Comparison of ENCODE assay signal across 18 cellular contexts in genomic region chr1:92901699-92902405, GRCh38. TPM values are rescaled to one million over a fixed set of nuclear protein-coding genes. Genes with fewer than 3 reads are reported as not detected.
DNase-seq lines count a peak whose midpoint lies in the region; ATAC-seq, FAIRE-seq and TF ChIP-seq lines count a peak whose summit lies in the region.
"Had no signal": no experiment of that assay in that cellular context is flagged by ENCODE, and none has a peak within 500 bp of the region (broad histone marks: within the 10 kb centered on the region; RNA-seq: fewer than 3 reads in every experiment).

No MANE protein-coding gene starts in this region.

- H3K4me1 ChIP-seq in left lung, result no peaks in the 10 kb centered on the region

- H3K36me3 ChIP-seq in left lung, result no peaks in the 10 kb centered on the region
- H3K36me3 ChIP-seq: cardiac muscle cell had no signal

- peak; percentile 81 for ATAC-seq in left lung
- ATAC-seq: activated CD4-positive, CD25-positive, alpha-beta regulatory T cell treated with anti-CD3 and anti-CD28 coated beads, Interleukin-2, amount 50 U/mL, for 24 hours; left lobe of liver; right cardiac atrium had no signal

- TF ChIP-seq CTCF in left lung (IDR thresholded peaks at IDR 0.05) (no peak), mesothelial cell of epicardium (IDR thresholded peaks at IDR 0.05; ENCODE audit: unreplicated experiment) (no peak)

- DNase-seq in DMS153 (lab: John Stamatoyannopoulos, UW) (peak; percentile 63), EL (peak; percentile 15), NCI-H510A (lab: John Stamatoyannopoulos, UW) (peak; percentile 97), left lung (no peak), HTR-8/SVneo (ENCODE audit: insufficient read length, low spot score) (no peak), mesothelial cell of epicardium (ENCODE audit: low spot score in 2 of 2, unreplicated experiment in 2 of 2) (no peak), GM03348 (ENCODE audit: low spot score) (no peak)
- DNase-seq: AML-193, dorsolateral prefrontal cortex, KG1, NCI-H1048, occipital lobe, right cardiac atrium, T-helper 9 cell had no signal

- intact Hi-C loops in left lung (cut with DNase I), result no loop called here

- H3K4me3 Mint-ChIP-seq in mesothelial cell of epicardium, result no peak overlapping the region

- H3K27me3 Mint-ChIP-seq in mesothelial cell of epicardium (ENCODE audit: low read depth), result no peaks in the 10 kb centered on the region

- peaks cover 0 to 8% of the 10 kb centered on the region in 2 donors for H3K9me3 ChIP-seq in left lung

- H3K36me3 Mint-ChIP-seq in mesothelial cell of epicardium, result peaks cover 19% of the 10 kb centered on the region

- no peak overlapping the region for H3K27ac Mint-ChIP-seq in mesothelial cell of epicardium

- no peak overlapping the region for H3K4me3 ChIP-seq in left lung
- H3K4me3 ChIP-seq: cardiac muscle cell, dorsolateral prefrontal cortex had no signal

- no peaks in the 10 kb centered on the region for H3K27me3 ChIP-seq in left lung
- H3K27me3 ChIP-seq: cardiac muscle cell, dorsolateral prefrontal cortex had no signal

- H3K27ac ChIP-seq in left lung, result no peak overlapping the region
- H3K27ac ChIP-seq: cardiac muscle cell had no signal

- peaks cover 37% of the 10 kb centered on the region for H3K9me3 Mint-ChIP-seq in mesothelial cell of epicardium

- no peak for FAIRE-seq in HTR-8/SVneo (lab: Jason Lieb, UNC)
- FAIRE-seq: GM12892 had no signal

- H3K4me1 Mint-ChIP-seq in mesothelial cell of epicardium, result no peaks in the 10 kb centered on the region

RNA-seq across cellular contexts. Expression of gene DIPK1A, which starts 59.4 kb away (rescaled TPM):
- total RNA-seq in left lung, result 10 to 100 TPM in 1 of 2 donors, 1 to 10 TPM in 1; 6.8 to 10.8 TPM
- total RNA-seq in mesothelial cell of epicardium, result 11.8 to 13.8 TPM (median 12.3 TPM) in 3 replicates

Comparison
In these comparisons a context has a peak if more than half of its experiments do, and no peak if none do; other contexts are left out.
1. DNase-seq: peak in DMS153 (single experiment), EL (single experiment) and NCI-H510A (single experiment); none in left lung (0 of 2), HTR-8/SVneo (single experiment), mesothelial cell of epicardium (0 of 2) and GM03348 (single experiment).